Comparison of ENCODE assay signal across 1 cellular context in genomic region chr17:37358830-37359681, GRCh38.
TF ChIP-seq lines count a peak whose summit lies in the region.

No MANE protein-coding gene starts in this region.

TF ChIP-seq in HepG2, 621 proteins besides CTCF, POLR2A, EP300 and RAD21 (continued from another document and continues in another):
- TF ChIP-seq, protein P1, sequence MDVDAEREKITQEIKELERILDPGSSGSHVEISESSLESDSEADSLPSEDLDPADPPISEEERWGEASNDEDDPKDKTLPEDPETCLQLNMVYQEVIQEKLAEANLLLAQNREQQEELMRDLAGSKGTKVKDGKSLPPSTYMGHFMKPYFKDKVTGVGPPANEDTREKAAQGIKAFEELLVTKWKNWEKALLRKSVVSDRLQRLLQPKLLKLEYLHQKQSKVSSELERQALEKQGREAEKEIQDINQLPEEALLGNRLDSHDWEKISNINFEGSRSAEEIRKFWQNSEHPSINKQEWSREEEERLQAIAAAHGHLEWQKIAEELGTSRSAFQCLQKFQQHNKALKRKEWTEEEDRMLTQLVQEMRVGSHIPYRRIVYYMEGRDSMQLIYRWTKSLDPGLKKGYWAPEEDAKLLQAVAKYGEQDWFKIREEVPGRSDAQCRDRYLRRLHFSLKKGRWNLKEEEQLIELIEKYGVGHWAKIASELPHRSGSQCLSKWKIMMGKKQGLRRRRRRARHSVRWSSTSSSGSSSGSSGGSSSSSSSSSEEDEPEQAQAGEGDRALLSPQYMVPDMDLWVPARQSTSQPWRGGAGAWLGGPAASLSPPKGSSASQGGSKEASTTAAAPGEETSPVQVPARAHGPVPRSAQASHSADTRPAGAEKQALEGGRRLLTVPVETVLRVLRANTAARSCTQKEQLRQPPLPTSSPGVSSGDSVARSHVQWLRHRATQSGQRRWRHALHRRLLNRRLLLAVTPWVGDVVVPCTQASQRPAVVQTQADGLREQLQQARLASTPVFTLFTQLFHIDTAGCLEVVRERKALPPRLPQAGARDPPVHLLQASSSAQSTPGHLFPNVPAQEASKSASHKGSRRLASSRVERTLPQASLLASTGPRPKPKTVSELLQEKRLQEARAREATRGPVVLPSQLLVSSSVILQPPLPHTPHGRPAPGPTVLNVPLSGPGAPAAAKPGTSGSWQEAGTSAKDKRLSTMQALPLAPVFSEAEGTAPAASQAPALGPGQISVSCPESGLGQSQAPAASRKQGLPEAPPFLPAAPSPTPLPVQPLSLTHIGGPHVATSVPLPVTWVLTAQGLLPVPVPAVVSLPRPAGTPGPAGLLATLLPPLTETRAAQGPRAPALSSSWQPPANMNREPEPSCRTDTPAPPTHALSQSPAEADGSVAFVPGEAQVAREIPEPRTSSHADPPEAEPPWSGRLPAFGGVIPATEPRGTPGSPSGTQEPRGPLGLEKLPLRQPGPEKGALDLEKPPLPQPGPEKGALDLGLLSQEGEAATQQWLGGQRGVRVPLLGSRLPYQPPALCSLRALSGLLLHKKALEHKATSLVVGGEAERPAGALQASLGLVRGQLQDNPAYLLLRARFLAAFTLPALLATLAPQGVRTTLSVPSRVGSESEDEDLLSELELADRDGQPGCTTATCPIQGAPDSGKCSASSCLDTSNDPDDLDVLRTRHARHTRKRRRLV (CRISPR knock-in tag; IDR thresholded peaks at IDR 0.05), result peak; percentile 90; the same call in 1 of the 2 replicates
- TF ChIP-seq ZNF678 (CRISPR knock-in tag; IDR thresholded peaks at IDR 0.05) (no peak), SMC3 (IDR thresholded peaks at IDR 0.05; ENCODE audit: low read length) (no peak), HBP1 (CRISPR knock-in tag; IDR thresholded peaks at IDR 0.05; ENCODE audit: low read depth) (peak; percentile 33; the same call in 1 of the 2 replicates), RXRA (CRISPR knock-in tag; IDR thresholded peaks at IDR 0.05) (peak; percentile 99), ZNF235 (CRISPR knock-in tag; IDR thresholded peaks at IDR 0.05; ENCODE audit: borderline replicate concordance) (0 out of 2 replicates have a peak, but pooled peaks have one; percentile 55), ZNF251 (CRISPR knock-in tag; IDR thresholded peaks at IDR 0.05) (no peak), ONECUT2 (CRISPR knock-in tag; IDR thresholded peaks at IDR 0.05) (no peak), ZNF782 (CRISPR knock-in tag; IDR thresholded peaks at IDR 0.05; ENCODE audit: borderline replicate concordance) (no peak), SIN3A (IDR thresholded peaks at IDR 0.05; ENCODE audit: borderline replicate concordance, low read depth, low read length) (no peak), NR2F6 (IDR thresholded peaks at IDR 0.05) (no peak; the same call in 1 of the 2 replicates), NR2F6 (CRISPR knock-in tag; IDR thresholded peaks at IDR 0.05) (peak; percentile 62), ATF7-NPFF (CRISPR knock-in tag; IDR thresholded peaks at IDR 0.05; ENCODE audit: low read depth) (no peak; the same call in 1 of the 2 replicates), NBN (conservative IDR thresholded peaks at IDR 0.05) (no peak), ZNF232 (CRISPR knock-in tag; IDR thresholded peaks at IDR 0.05; ENCODE audit: borderline replicate concordance) (no peak), GABPB1 (CRISPR knock-in tag; IDR thresholded peaks at IDR 0.05) (peak; percentile 84), AGO1 (IDR thresholded peaks at IDR 0.05; ENCODE audit: low read depth, low read length, poor library complexity, severe bottlenecking) (no peak), SOX6 (IDR thresholded peaks at IDR 0.05) (no peak), SOX6 (CRISPR knock-in tag; IDR thresholded peaks at IDR 0.05) (peak; percentile 56; the same call in 1 of the 2 replicates), ARNT (IDR thresholded peaks at IDR 0.05) (no peak), BRD4 (CRISPR knock-in tag; IDR thresholded peaks at IDR 0.05) (peak; percentile 70; the same call in 1 of the 2 replicates), MATR3 (CRISPR knock-in tag; IDR thresholded peaks at IDR 0.05) (no peak), ZNF776 (CRISPR knock-in tag; IDR thresholded peaks at IDR 0.05) (0 out of 2 replicates have a peak, but pooled peaks have one; percentile 56), CBX5 (CRISPR knock-in tag; IDR thresholded peaks at IDR 0.05; ENCODE audit: borderline replicate concordance) (peak; percentile 17; the same call in 1 of the 2 replicates), ZFP91 (CRISPR knock-in tag; IDR thresholded peaks at IDR 0.05; ENCODE audit: borderline replicate concordance) (peak; percentile 64; the same call in 1 of the 2 replicates), ZNF552 (CRISPR knock-in tag; IDR thresholded peaks at IDR 0.05; ENCODE audit: borderline replicate concordance) (peak; percentile 79; the same call in 1 of the 2 replicates), MYPOP (CRISPR knock-in tag; IDR thresholded peaks at IDR 0.05) (no peak), MTA1 (CRISPR knock-in tag; IDR thresholded peaks at IDR 0.05; ENCODE audit: borderline replicate concordance) (no peak), DR1 (CRISPR knock-in tag; IDR thresholded peaks at IDR 0.05) (no peak; the same call in none of the 2 replicates), ZNF337 (CRISPR knock-in tag; IDR thresholded peaks at IDR 0.05; ENCODE audit: borderline replicate concordance, low read depth) (no peak)
- TF ChIP-seq, protein P2, sequence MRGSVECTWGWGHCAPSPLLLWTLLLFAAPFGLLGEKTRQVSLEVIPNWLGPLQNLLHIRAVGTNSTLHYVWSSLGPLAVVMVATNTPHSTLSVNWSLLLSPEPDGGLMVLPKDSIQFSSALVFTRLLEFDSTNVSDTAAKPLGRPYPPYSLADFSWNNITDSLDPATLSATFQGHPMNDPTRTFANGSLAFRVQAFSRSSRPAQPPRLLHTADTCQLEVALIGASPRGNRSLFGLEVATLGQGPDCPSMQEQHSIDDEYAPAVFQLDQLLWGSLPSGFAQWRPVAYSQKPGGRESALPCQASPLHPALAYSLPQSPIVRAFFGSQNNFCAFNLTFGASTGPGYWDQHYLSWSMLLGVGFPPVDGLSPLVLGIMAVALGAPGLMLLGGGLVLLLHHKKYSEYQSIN (CRISPR knock-in tag; IDR thresholded peaks at IDR 0.05; ENCODE audit: borderline replicate concordance), result no peak
- TF ChIP-seq, protein P3, sequence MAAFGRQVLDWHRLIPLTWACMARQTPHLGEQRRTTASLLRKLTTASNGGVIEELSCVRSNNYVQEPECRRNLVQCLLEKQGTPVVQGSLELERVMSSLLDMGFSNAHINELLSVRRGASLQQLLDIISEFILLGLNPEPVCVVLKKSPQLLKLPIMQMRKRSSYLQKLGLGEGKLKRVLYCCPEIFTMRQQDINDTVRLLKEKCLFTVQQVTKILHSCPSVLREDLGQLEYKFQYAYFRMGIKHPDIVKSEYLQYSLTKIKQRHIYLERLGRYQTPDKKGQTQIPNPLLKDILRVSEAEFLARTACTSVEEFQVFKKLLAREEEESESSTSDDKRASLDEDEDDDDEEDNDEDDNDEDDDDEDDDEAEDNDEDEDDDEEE (CRISPR knock-in tag; IDR thresholded peaks at IDR 0.05), result 0 out of 2 replicates have a peak, but pooled peaks have one; percentile 69
- TF ChIP-seq, protein P4, sequence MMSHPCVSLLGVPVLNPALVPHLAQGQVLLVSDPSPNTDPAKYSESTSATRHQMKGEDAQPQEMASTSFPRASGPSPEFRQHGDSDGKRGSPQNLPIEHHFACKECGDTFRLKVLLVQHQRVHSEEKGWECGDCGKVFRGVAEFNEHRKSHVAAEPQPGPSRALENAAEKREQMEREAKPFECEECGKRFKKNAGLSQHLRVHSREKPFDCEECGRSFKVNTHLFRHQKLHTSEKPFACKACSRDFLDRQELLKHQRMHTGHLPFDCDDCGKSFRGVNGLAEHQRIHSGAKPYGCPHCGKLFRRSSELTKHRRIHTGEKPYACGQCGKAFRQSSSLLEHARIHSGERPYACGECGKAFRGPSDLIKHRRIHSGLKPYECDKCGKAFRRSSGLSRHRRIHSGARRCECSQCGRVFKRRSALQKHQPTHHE (CRISPR knock-in tag; IDR thresholded peaks at IDR 0.05; ENCODE audit: borderline replicate concordance), result peak; percentile 69; the same call in 1 of the 2 replicates
- TF ChIP-seq, protein P5, sequence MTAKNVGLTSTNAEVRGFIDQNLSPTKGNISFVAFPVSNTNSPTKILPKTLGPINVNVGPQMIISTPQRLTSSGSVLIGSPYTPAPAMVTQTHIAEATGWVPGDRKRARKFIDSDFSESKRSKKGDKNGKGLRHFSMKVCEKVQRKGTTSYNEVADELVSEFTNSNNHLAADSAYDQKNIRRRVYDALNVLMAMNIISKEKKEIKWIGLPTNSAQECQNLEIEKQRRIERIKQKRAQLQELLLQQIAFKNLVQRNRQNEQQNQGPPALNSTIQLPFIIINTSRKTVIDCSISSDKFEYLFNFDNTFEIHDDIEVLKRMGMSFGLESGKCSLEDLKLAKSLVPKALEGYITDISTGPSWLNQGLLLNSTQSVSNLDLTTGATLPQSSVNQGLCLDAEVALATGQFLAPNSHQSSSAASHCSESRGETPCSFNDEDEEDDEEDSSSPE (CRISPR knock-in tag; IDR thresholded peaks at IDR 0.05), result peak; percentile 45; the same call in 1 of the 2 replicates
- TF ChIP-seq, protein P6, sequence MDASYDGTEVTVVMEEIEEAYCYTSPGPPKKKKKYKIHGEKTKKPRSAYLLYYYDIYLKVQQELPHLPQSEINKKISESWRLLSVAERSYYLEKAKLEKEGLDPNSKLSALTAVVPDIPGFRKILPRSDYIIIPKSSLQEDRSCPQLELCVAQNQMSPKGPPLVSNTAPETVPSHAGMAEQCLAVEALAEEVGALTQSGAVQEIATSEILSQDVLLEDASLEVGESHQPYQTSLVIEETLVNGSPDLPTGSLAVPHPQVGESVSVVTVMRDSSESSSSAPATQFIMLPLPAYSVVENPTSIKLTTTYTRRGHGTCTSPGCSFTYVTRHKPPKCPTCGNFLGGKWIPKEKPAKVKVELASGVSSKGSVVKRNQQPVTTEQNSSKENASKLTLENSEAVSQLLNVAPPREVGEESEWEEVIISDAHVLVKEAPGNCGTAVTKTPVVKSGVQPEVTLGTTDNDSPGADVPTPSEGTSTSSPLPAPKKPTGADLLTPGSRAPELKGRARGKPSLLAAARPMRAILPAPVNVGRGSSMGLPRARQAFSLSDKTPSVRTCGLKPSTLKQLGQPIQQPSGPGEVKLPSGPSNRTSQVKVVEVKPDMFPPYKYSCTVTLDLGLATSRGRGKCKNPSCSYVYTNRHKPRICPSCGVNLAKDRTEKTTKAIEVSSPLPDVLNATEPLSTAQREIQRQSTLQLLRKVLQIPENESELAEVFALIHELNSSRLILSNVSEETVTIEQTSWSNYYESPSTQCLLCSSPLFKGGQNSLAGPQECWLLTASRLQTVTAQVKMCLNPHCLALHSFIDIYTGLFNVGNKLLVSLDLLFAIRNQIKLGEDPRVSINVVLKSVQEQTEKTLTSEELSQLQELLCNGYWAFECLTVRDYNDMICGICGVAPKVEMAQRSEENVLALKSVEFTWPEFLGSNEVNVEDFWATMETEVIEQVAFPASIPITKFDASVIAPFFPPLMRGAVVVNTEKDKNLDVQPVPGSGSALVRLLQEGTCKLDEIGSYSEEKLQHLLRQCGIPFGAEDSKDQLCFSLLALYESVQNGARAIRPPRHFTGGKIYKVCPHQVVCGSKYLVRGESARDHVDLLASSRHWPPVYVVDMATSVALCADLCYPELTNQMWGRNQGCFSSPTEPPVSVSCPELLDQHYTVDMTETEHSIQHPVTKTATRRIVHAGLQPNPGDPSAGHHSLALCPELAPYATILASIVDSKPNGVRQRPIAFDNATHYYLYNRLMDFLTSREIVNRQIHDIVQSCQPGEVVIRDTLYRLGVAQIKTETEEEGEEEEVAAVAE (CRISPR knock-in tag; IDR thresholded peaks at IDR 0.05; ENCODE audit: borderline replicate concordance), result no peak; the same call in 1 of the 2 replicates
